ENCODE assay signal across 8 cellular contexts in genomic region chr3:195259564-195260285, GRCh38. TPM values are rescaled to one million over a fixed set of nuclear protein-coding genes. Genes with fewer than 3 reads are reported as not detected.
DNase-seq lines count a peak whose midpoint lies in the region; ATAC-seq and TF ChIP-seq lines count a peak whose summit lies in the region.

No MANE protein-coding gene starts in this region.

- peak; percentile 89 to 91 (median 90) for DNase-seq in CD4-positive, CD25-positive, alpha-beta regulatory T cell
- DNase-seq in NCI-H526 treated with DMSO at 0.1 percent for 48 hours (lab: John Stamatoyannopoulos, UW) = peak; percentile 83
- peak; percentile 83 to 90 for DNase-seq in activated CD4-positive, alpha-beta T cell treated with anti-CD3 and anti-CD28 coated beads, Interleukin-2, amount 50 U/mL, for 48 hours
- DNase-seq in lung (ENCODE audit: low spot score) = peak; percentile 88
- peak; percentile 70 to 84 (median 72) for DNase-seq in stimulated activated CD4-positive, alpha-beta T cell treated with anti-CD3 and anti-CD28 coated beads, TNF-alpha, amount 100 ng/mL, for 24 hours (ENCODE audit: low read depth in 3 of 3)

- peak overlapping the region in 2 of 3 donors; percentile 73 to 92 for H3K27ac Mint-ChIP-seq in CD4-positive, CD25-positive, alpha-beta regulatory T cell

- H3K36me3 ChIP-seq in CD4-positive, CD25-positive, alpha-beta regulatory T cell (ENCODE audit: control insufficient read depth, insufficient read depth, low read length) = no peaks in the 10 kb centered on the region
- H3K36me3 ChIP-seq in duodenal mucosa (ENCODE audit: control insufficient read depth in 1 of 2, insufficient read depth in 2 of 2, low read length in 2 of 2) (no peaks in the 10 kb centered on the region), lung (ENCODE audit: control insufficient read depth in 2 of 2, insufficient read depth in 2 of 2, low read length in 2 of 2) (peaks cover 0 to 2% of the 10 kb centered on the region in 2 donors)

- H3K4me3 Mint-ChIP-seq in CD4-positive, CD25-positive, alpha-beta regulatory T cell = peak overlapping the region in 3 of 4 donors; percentile 75 to 86 (median 76)

- H3K36me3 Mint-ChIP-seq in CD4-positive, CD25-positive, alpha-beta regulatory T cell = peaks cover 4% of the 10 kb centered on the region

- peak; percentile 48 for TF ChIP-seq CTCF in lung (IDR thresholded peaks at IDR 0.05; ENCODE audit: control extremely low read depth, extremely low read depth)

- peak; percentile 85 to 87 for ATAC-seq in CD4-positive, CD25-positive, alpha-beta regulatory T cell (ENCODE audit: low read depth in 2 of 2)
- ATAC-seq in GM19328 (IDR thresholded peaks at IDR 0.05; ENCODE audit: unreplicated experiment) (peak; percentile 70), HG03460 (IDR thresholded peaks at IDR 0.05; ENCODE audit: unreplicated experiment) (peak; percentile 79), lung (ENCODE audit: insufficient read depth, low FRiP score) (peak; percentile 93)

- no peaks in the 10 kb centered on the region for H3K27me3 Mint-ChIP-seq in CD4-positive, CD25-positive, alpha-beta regulatory T cell

- 1 to 2% methylated on average over 48 to 79 of the region's 79 CpGs for WGBS in lung, 2 donors

- H3K4me3 ChIP-seq in CD4-positive, CD25-positive, alpha-beta regulatory T cell (ENCODE audit: low read depth, low read length) = no peak overlapping the region
- H3K4me3 ChIP-seq in duodenal mucosa (ENCODE audit: low read depth in 1 of 2, low read length in 2 of 2) (peak overlapping the region; percentile 81 to 84), lung (peak overlapping the region; percentile 24)

- no peaks in the 10 kb centered on the region for H3K9me3 ChIP-seq in CD4-positive, CD25-positive, alpha-beta regulatory T cell (ENCODE audit: control insufficient read depth in 2 of 2, low read length in 2 of 2)
- no peaks in the 10 kb centered on the region for H3K9me3 ChIP-seq in duodenal mucosa (ENCODE audit: control insufficient read depth in 1 of 2, low read length in 2 of 2)
- H3K9me3 ChIP-seq in lung (ENCODE audit: control insufficient read depth in 2 of 2, insufficient read depth in 1 of 2, low read length in 1 of 2) = no peaks in the 10 kb centered on the region

- H3K27ac ChIP-seq in CD4-positive, CD25-positive, alpha-beta regulatory T cell (ENCODE audit: insufficient read depth, low read length, poor library complexity, severe bottlenecking) = peak overlapping the region; percentile 92
- H3K27ac ChIP-seq in duodenal mucosa (ENCODE audit: low read depth, low read length) (peak overlapping the region; percentile 80), lung (ENCODE audit: low read depth in 1 of 2, low read length in 1 of 2) (peak overlapping the region; percentile 79 to 96)

- peak overlapping the region; percentile 28 to 82 for H3K9ac ChIP-seq in duodenal mucosa (ENCODE audit: low read depth in 1 of 2, low read length in 2 of 2)

- H3K4me1 Mint-ChIP-seq in CD4-positive, CD25-positive, alpha-beta regulatory T cell = peaks cover 0 to 34% (median 20%) of the 10 kb centered on the region in 4 donors

- no peaks in the 10 kb centered on the region for H3K27me3 ChIP-seq in CD4-positive, CD25-positive, alpha-beta regulatory T cell (ENCODE audit: control insufficient read depth, insufficient read depth, low read length)
- no peaks in the 10 kb centered on the region for H3K27me3 ChIP-seq in duodenal mucosa (ENCODE audit: control insufficient read depth in 1 of 2, insufficient read depth in 2 of 2, low read length in 2 of 2)
- H3K27me3 ChIP-seq in lung (ENCODE audit: control insufficient read depth, insufficient read depth) = no peaks in the 10 kb centered on the region

- no peaks in the 10 kb centered on the region for H3K9me3 Mint-ChIP-seq in CD4-positive, CD25-positive, alpha-beta regulatory T cell

- H3K4me1 ChIP-seq in CD4-positive, CD25-positive, alpha-beta regulatory T cell (ENCODE audit: control insufficient read depth, insufficient read depth, low read length, poor library complexity, severe bottlenecking) = peaks cover 28% of the 10 kb centered on the region
- peaks cover 19 to 20% of the 10 kb centered on the region in 2 donors for H3K4me1 ChIP-seq in duodenal mucosa (ENCODE audit: control insufficient read depth in 1 of 2, insufficient read depth in 2 of 2, low read length in 2 of 2)
- peaks cover 0 to 9% of the 10 kb centered on the region in 2 donors for H3K4me1 ChIP-seq in lung (ENCODE audit: control insufficient read depth in 2 of 2, insufficient read depth in 2 of 2, low read length in 2 of 2)

RNA-seq across cellular contexts. Expression of gene XXYLT1, which starts 11.2 kb away (rescaled TPM):
- 6.4 TPM for total RNA-seq in CD4-positive, CD25-positive, alpha-beta regulatory T cell
- polyA plus RNA-seq in CD4-positive, CD25-positive, alpha-beta regulatory T cell = 1 to 10 TPM; 3.9 to 5.9 (median 4.8) TPM
- total RNA-seq in lung = 10 to 100 TPM; 13.7 to 15.4 TPM
- 1 to 10 TPM; 4.7 to 9.2 TPM for polyA plus RNA-seq in lung
